Comparison of ENCODE assay signal across 11 cellular contexts in genomic region chr4:87025614-87026041, GRCh38.
DNase-seq lines count a peak whose midpoint lies in the region; ATAC-seq, FAIRE-seq and TF ChIP-seq lines count a peak whose summit lies in the region.
"Had no signal": no experiment of that assay in that cellular context is flagged by ENCODE, and none has a peak within 500 bp of the region (broad histone marks: within the 10 kb centered on the region; RNA-seq: fewer than 3 reads in every experiment).

No MANE protein-coding gene starts in this region.

- no peak for TF ChIP-seq POLR2A in GM12891 (IDR thresholded peaks at IDR 0.05; ENCODE audit: low read depth, low read length)

- POLR2A ChIA-PET in T-cell (lab: Charles Lee): no interaction called here

- peaks cover 11% of the 10 kb centered on the region for H3K36me3 Mint-ChIP-seq in T-cell

- peaks cover 26 to 45% of the 10 kb centered on the region in 2 donors for H3K4me1 ChIP-seq in mucosa of rectum (ENCODE audit: control insufficient read depth in 2 of 2, insufficient read depth in 2 of 2, low read length in 2 of 2)

- H3K4me3 ChIP-seq in mucosa of rectum (ENCODE audit: low read length in 2 of 2): no peak overlapping the region

- ATAC-seq in GM21447 (IDR thresholded peaks at IDR 0.05; ENCODE audit: unreplicated experiment) (peak; percentile 69), HG03460 (IDR thresholded peaks at IDR 0.05; ENCODE audit: unreplicated experiment) (peak; percentile 64), T-cell (replicated peaks in 1 of 4) (no peak)
- ATAC-seq: HCT116 had no signal

- H3K36me3 ChIP-seq in mucosa of rectum (ENCODE audit: control insufficient read depth in 2 of 2, insufficient read depth in 2 of 2, low read length in 2 of 2): no peaks in the 10 kb centered on the region

- no peaks in the 10 kb centered on the region for H3K9me3 ChIP-seq in mucosa of rectum (ENCODE audit: control insufficient read depth in 2 of 2, low read length in 2 of 2)

- no peak overlapping the region for H3K4me3 Mint-ChIP-seq in T-cell
- H3K4me3 Mint-ChIP-seq: activated naive CD8-positive, alpha-beta T cell treated with anti-CD3 and anti-CD28 coated beads, Interleukin-2, amount 10 ng/mL, durations not matched to agents 7 days and 5 days had no signal

- H3K9ac ChIP-seq in mucosa of rectum (ENCODE audit: low read depth in 1 of 2, low read length in 2 of 2): peak overlapping the region in 1 of 2 donors; percentile 15

- CTCF ChIA-PET in T-cell (lab: Charles Lee): interaction anchor here in 1 of 2 donors (0.7 kb wide), 1 partner anchor 28 kb away, joined by 11 read pairs; no protein-coding TSS in a partner anchor

- H3K27ac ChIP-seq in mucosa of rectum (ENCODE audit: low read depth in 2 of 2, low read length in 2 of 2): peak overlapping the region; percentile 38 to 56

- DNase-seq in GM12891 (ENCODE audit: insufficient read length, low spot score): no peak
- no peak for DNase-seq in GM20000 (ENCODE audit: low spot score)
- no peak for DNase-seq in T-cell
- no peak for DNase-seq in activated CD4-positive, alpha-beta T cell treated with anti-CD3 and anti-CD28 coated beads for 48 hours
- DNase-seq in anterior cingulate cortex (lab: John Stamatoyannopoulos, UW): no peak
- DNase-seq: activated naive CD8-positive, alpha-beta T cell treated with anti-CD3 and anti-CD28 coated beads, Interleukin-2, amount 10 ng/mL, durations not matched to agents 7 days and 5 days; NCI-H1930 had no signal

- no peaks in the 10 kb centered on the region for H3K27me3 Mint-ChIP-seq in T-cell
- H3K27me3 Mint-ChIP-seq: activated naive CD8-positive, alpha-beta T cell treated with anti-CD3 and anti-CD28 coated beads, Interleukin-2, amount 10 ng/mL, durations not matched to agents 7 days and 5 days had no signal

- peak; percentile 79 for FAIRE-seq in GM12891 (lab: Jason Lieb, UNC)

- peaks cover 51 to 71% (median 57%) of the 10 kb centered on the region in 3 donors for H3K4me1 Mint-ChIP-seq in T-cell

- H3K27ac Mint-ChIP-seq in T-cell: no peak overlapping the region
- H3K27ac Mint-ChIP-seq: activated naive CD8-positive, alpha-beta T cell treated with anti-CD3 and anti-CD28 coated beads, Interleukin-2, amount 10 ng/mL, durations not matched to agents 7 days and 5 days had no signal

- H3K27me3 ChIP-seq in mucosa of rectum (ENCODE audit: control insufficient read depth in 2 of 2, insufficient read depth in 2 of 2, low read length in 2 of 2): no peaks in the 10 kb centered on the region

- no peaks in the 10 kb centered on the region for H3K9me3 Mint-ChIP-seq in T-cell
- H3K9me3 Mint-ChIP-seq: activated naive CD8-positive, alpha-beta T cell treated with anti-CD3 and anti-CD28 coated beads, Interleukin-2, amount 10 ng/mL, durations not matched to agents 7 days and 5 days had no signal

- TF ChIP-seq CTCF in GM20000 (IDR thresholded peaks at IDR 0.05; ENCODE audit: extremely low read depth, missing control alignments): no peak

TF ChIP-seq in GM12891, 5 proteins besides CTCF, POLR2A, EP300 and RAD21:
- TF ChIP-seq SPI1 (IDR thresholded peaks at IDR 0.05; ENCODE audit: low read depth, low read length): no peak
- TF ChIP-seq PAX5 (IDR thresholded peaks at IDR 0.05; ENCODE audit: insufficient read depth, low read length, severe bottlenecking): no peak
- TF ChIP-seq TAF1 (IDR thresholded peaks at IDR 0.05; ENCODE audit: low read depth, low read length): no peak
- no peak for TF ChIP-seq POLR2AphosphoS5 (IDR thresholded peaks at IDR 0.05; ENCODE audit: low read depth, low read length)
- no peak for TF ChIP-seq POU2F2 (IDR thresholded peaks at IDR 0.05; ENCODE audit: low read depth, low read length)

Comparison
In these comparisons a context has a peak if more than half of its experiments do, and no peak if none do; other contexts are left out.
1. ATAC-seq: peak in GM21447 (single experiment) and HG03460 (single experiment); none in T-cell (0 of 4).